ENCODE assay signal across 13 cellular contexts in genomic region chr7:138785587-138786437, GRCh38. TPM values are rescaled to one million over a fixed set of nuclear protein-coding genes. Genes with fewer than 3 reads are reported as not detected.
DNase-seq lines count a peak whose midpoint lies in the region; ATAC-seq and TF ChIP-seq lines count a peak whose summit lies in the region.
"Had no signal": no experiment of that assay in that cellular context is flagged by ENCODE, and none has a peak within 500 bp of the region (broad histone marks: within the 10 kb centered on the region; RNA-seq: fewer than 3 reads in every experiment).

No MANE protein-coding gene starts in this region.

- H3K27me3 ChIP-seq in adipocyte (replicated peaks; ENCODE audit: control insufficient read depth, insufficient read depth, low read length) (no peaks in the 10 kb centered on the region), lower lobe of right lung (ENCODE audit: low read depth) (no peaks in the 10 kb centered on the region), suprapubic skin (no peaks in the 10 kb centered on the region)
- H3K27me3 ChIP-seq: BLaER1 had no signal

- H3K36me3 ChIP-seq in adipocyte (ENCODE audit: control insufficient read depth, insufficient read depth, low read length, severe bottlenecking) (no peaks in the 10 kb centered on the region), lower lobe of right lung (no peaks in the 10 kb centered on the region), suprapubic skin (no peaks in the 10 kb centered on the region)
- H3K36me3 ChIP-seq: BLaER1 had no signal

- 40% methylated on average over 10 of the region's 10 CpGs for WGBS in suprapubic skin

- in situ Hi-C loops in ACHN (cut with HindIII; ENCODE audit: low pct_ligation_motif_present, low pct_unique_long_range_greater_than_20kb, low sequenced_read_pairs) = no loop called here

- TF ChIP-seq EP300 in suprapubic skin (IDR thresholded peaks at IDR 0.05) = no peak

- H3K9ac ChIP-seq in adipocyte (ENCODE audit: low read length) = no peak overlapping the region
- H3K9ac ChIP-seq: BLaER1 had no signal

- intact Hi-C loops in lower lobe of right lung (cut with DNase I) = no loop called here

- H3K4me3 ChIP-seq in adipocyte (ENCODE audit: low read length) (no peak overlapping the region), lower lobe of right lung (no peak overlapping the region), suprapubic skin (no peak overlapping the region)
- H3K4me3 ChIP-seq: BLaER1 had no signal

- H3K27ac ChIP-seq in lower lobe of right lung (no peak overlapping the region), suprapubic skin (no peak overlapping the region)
- H3K27ac ChIP-seq: BLaER1 had no signal

- H3K9me3 ChIP-seq in adipocyte (ENCODE audit: control insufficient read depth, low read length) (peaks cover 4% of the 10 kb centered on the region), lower lobe of right lung (no peaks in the 10 kb centered on the region), suprapubic skin (peaks cover 4% of the 10 kb centered on the region)

- H3K4me1 ChIP-seq in adipocyte (ENCODE audit: control insufficient read depth, insufficient read depth, low read length) = no peaks in the 10 kb centered on the region
- no peaks in the 10 kb centered on the region for H3K4me1 ChIP-seq in lower lobe of right lung
- no peaks in the 10 kb centered on the region for H3K4me1 ChIP-seq in suprapubic skin
- H3K4me1 ChIP-seq: BLaER1 had no signal

- peak; percentile 27 for DNase-seq in ACHN
- peak; percentile 17 for DNase-seq in HT-29 (ENCODE audit: low spot score)
- peak; percentile 15 for DNase-seq in adipocyte (ENCODE audit: low read depth)
- no peak for DNase-seq in lower lobe of right lung
- no peak for DNase-seq in suprapubic skin (ENCODE audit: low spot score in 2 of 2)
- no peak for DNase-seq in HuH-7.5 (ENCODE audit: low spot score)
- DNase-seq in NCI-H526 (lab: John Stamatoyannopoulos, UW) = no peak
- DNase-seq in DMS79 treated with DMSO at 0.1 percent for 48 hours (lab: John Stamatoyannopoulos, UW) = no peak
- DNase-seq: activated CD4-positive, alpha-beta memory T cell treated with anti-CD3 and anti-CD28 coated beads for 36 hours; foreskin fibroblast; NCI-H1694 treated with DMSO at 0.1 percent for 48 hours; NK-92 treated with Interleukin-12 subunit alpha and Interleukin-12 subunit beta, amount 100 ng/mL, for 24 hours had no signal

- TF ChIP-seq POLR2A in suprapubic skin (IDR thresholded peaks at IDR 0.05) = no peak

- no peak for TF ChIP-seq CTCF in lower lobe of right lung (IDR thresholded peaks at IDR 0.05)
- no peak for TF ChIP-seq CTCF in suprapubic skin (IDR thresholded peaks at IDR 0.05)

- ATAC-seq in lower lobe of right lung = peak; percentile 46 to 51

RNA-seq across cellular contexts. Expression of gene TMEM213, which starts 12.0 kb away (rescaled TPM):
- not detected in 2 replicates for total RNA-seq in HT-29 (2014; rRNA removed; shearing (Covaris generic))
- total RNA-seq in lower lobe of right lung (1.9 TPM), suprapubic skin (10 to 100 TPM; 11.4 to 20.8 (median 14.8) TPM)

RNA-seq across cellular contexts. Expression of gene ATP6V0A4, which starts 12.2 kb away (rescaled TPM):
- total RNA-seq in HT-29 (2014; rRNA removed; shearing (Covaris generic)) = not detected in 2 replicates
- total RNA-seq in lower lobe of right lung (1.7 TPM), suprapubic skin (10 to 100 TPM; 16.6 to 37.2 (median 28.4) TPM)

Comparison
In these comparisons a context has a peak if more than half of its experiments do, and no peak if none do; other contexts are left out.
1. DNase-seq: peak in ACHN (single experiment), HT-29 (single experiment) and adipocyte (single experiment); none in lower lobe of right lung (single experiment), suprapubic skin (0 of 2), HuH-7.5 (single experiment), NCI-H526 (0 of 2) and DMS79 treated with DMSO at 0.1 percent for 48 hours (single experiment).